Comparison of ENCODE assay signal across 31 cellular contexts in genomic region chr15:35184646-35185045, GRCh38.
"Had no signal": no experiment of that assay in that cellular context is flagged by ENCODE, and none has a peak within 500 bp of the region (broad histone marks: within the 10 kb centered on the region; RNA-seq: fewer than 3 reads in every experiment).

No MANE protein-coding gene starts in this region.

- H3K9me3 ChIP-seq: ovary, psoas muscle, spleen, stomach, thoracic aorta, thyroid gland, tibial nerve, upper lobe of left lung, vagina had no signal

- H3K9ac ChIP-seq: parathyroid adenoma had no signal

- H3K27ac Mint-ChIP-seq: naive thymus-derived CD8-positive, alpha-beta T cell; natural killer cell treated with Interleukin-12 subunit alpha and Interleukin-12 subunit beta and Interleukin-15 and Interleukin-18, amount 100 ng/mL, for 72 hours; nephron progenitor cell; progenitor cell of endocrine pancreas; stimulated activated memory B cell treated with anti-CD40 and anti-IgM and Interleukin-4, amounts not matched to agents 10 μg/mL and 1 μg/mL and 100 μg/mL, for 72 hours; stimulated activated naive CD8-positive, alpha-beta T cell treated with anti-CD3 and anti-CD28 coated beads, Interleukin-15, Interleukin-2, amounts not matched to agents 100 ng/mL and 50 ng/mL, for 24 hours had no signal

- FAIRE-seq: urothelium cell line had no signal

- H3K4me1 ChIP-seq: parathyroid adenoma, psoas muscle, spleen, stomach, tibial nerve, upper lobe of left lung, vagina had no signal

- H3K9me3 Mint-ChIP-seq: neural crest cell; stimulated activated memory B cell treated with anti-CD40 and anti-IgM and Interleukin-4, amounts not matched to agents 10 μg/mL and 1 μg/mL and 100 μg/mL, for 72 hours; stimulated activated naive CD8-positive, alpha-beta T cell treated with anti-CD3 and anti-CD28 coated beads, Interleukin-15, Interleukin-2, amounts not matched to agents 100 ng/mL and 50 ng/mL, for 24 hours had no signal

- DNase-seq: naive thymus-derived CD8-positive, alpha-beta T cell; nephron progenitor cell; occipital lobe; ovary; posterior cingulate gyrus; psoas muscle; right cardiac atrium; spleen; stimulated activated CD4-positive, alpha-beta T cell treated with anti-CD3 and anti-CD28 coated beads, Interleukin-12 subunit alpha, Interleukin-12 subunit beta, amount 100 ng/mL, for 4 hours; stimulated activated CD4-positive, alpha-beta T cell treated with anti-CD3 and anti-CD28 coated beads, Interleukin-1b, Interleukin-23, amount 100 ng/mL, for 48 hours; stimulated activated CD4-positive, alpha-beta T cell treated with anti-CD3 and anti-CD28 coated beads, Interleukin-4, amount 100 ng/mL, for 1 hour; stimulated activated CD4-positive, alpha-beta T cell treated with anti-CD3 and anti-CD28 coated beads, Interleukin-4, amount 100 ng/mL, for 4 hours; stimulated activated CD8-positive, alpha-beta memory T cell treated with anti-CD3 and anti-CD28 coated beads, Interleukin-4, amount 100 ng/mL, for 48 hours; stimulated activated naive CD4-positive, alpha-beta T cell; stomach; thyroid gland; trophoblast cell; upper lobe of left lung had no signal

- H3K27ac ChIP-seq: ovary, parathyroid adenoma, psoas muscle, skin epidermis, spleen, stomach, thoracic aorta, tibial nerve, upper lobe of left lung, vagina had no signal

- H3K27me3 Mint-ChIP-seq: natural killer cell treated with Interleukin-12 subunit alpha and Interleukin-12 subunit beta and Interleukin-15 and Interleukin-18, amount 100 ng/mL, for 72 hours; progenitor cell of endocrine pancreas; stimulated activated memory B cell treated with anti-CD40 and anti-IgM and Interleukin-4, amounts not matched to agents 10 μg/mL and 1 μg/mL and 100 μg/mL, for 72 hours; stimulated activated naive CD8-positive, alpha-beta T cell treated with anti-CD3 and anti-CD28 coated beads, Interleukin-15, Interleukin-2, amounts not matched to agents 100 ng/mL and 50 ng/mL, for 24 hours had no signal

- H3K4me2 ChIP-seq: smooth muscle cell had no signal

- H3K4me3 ChIP-seq: ovary, psoas muscle, skin epidermis, smooth muscle cell, spleen, stomach, thoracic aorta, thyroid gland, tibial nerve, upper lobe of left lung, vagina had no signal

- H3K27me3 ChIP-seq: ovary, spleen, stomach, thyroid gland, tibial nerve, upper lobe of left lung, vagina had no signal

- ATAC-seq: naive thymus-derived CD8-positive, alpha-beta T cell; natural killer cell treated with Interleukin-12 subunit alpha and Interleukin-12 subunit beta and Interleukin-15 and Interleukin-18, amount 100 ng/mL, for 72 hours; psoas muscle; right cardiac atrium; sciatic nerve; stimulated activated memory B cell treated with anti-CD40 and anti-IgM and Interleukin-4, amounts not matched to agents 10 μg/mL and 1 μg/mL and 100 μg/mL, for 72 hours had no signal

- H2AFZ ChIP-seq: parathyroid adenoma had no signal

- H3K4me3 Mint-ChIP-seq: naive thymus-derived CD8-positive, alpha-beta T cell; natural killer cell treated with Interleukin-12 subunit alpha and Interleukin-12 subunit beta and Interleukin-15 and Interleukin-18, amount 100 ng/mL, for 72 hours; nephron progenitor cell; neural crest cell; stimulated activated memory B cell treated with anti-CD40 and anti-IgM and Interleukin-4, amounts not matched to agents 10 μg/mL and 1 μg/mL and 100 μg/mL, for 72 hours; stimulated activated naive CD8-positive, alpha-beta T cell treated with anti-CD3 and anti-CD28 coated beads, Interleukin-15, Interleukin-2, amounts not matched to agents 100 ng/mL and 50 ng/mL, for 24 hours had no signal

- H3K79me2 ChIP-seq: parathyroid adenoma had no signal

- H3K4me1 Mint-ChIP-seq: naive thymus-derived CD8-positive, alpha-beta T cell; nephron progenitor cell; stimulated activated memory B cell treated with anti-CD40 and anti-IgM and Interleukin-4, amounts not matched to agents 10 μg/mL and 1 μg/mL and 100 μg/mL, for 72 hours had no signal

- H3K36me3 ChIP-seq: ovary, spleen, stomach, thoracic aorta, thyroid gland, tibial nerve, upper lobe of left lung, vagina had no signal
